Comparison of ENCODE assay signal across 8 cellular contexts in genomic region chr22:50582562-50583293, GRCh38. TPM values are rescaled to one million over a fixed set of nuclear protein-coding genes. Genes with fewer than 3 reads are reported as not detected.
DNase-seq lines count a peak whose midpoint lies in the region; ATAC-seq and TF ChIP-seq lines count a peak whose summit lies in the region.

Gene CHKB, minus strand, starts transcription at chr22:50582849. Its CDS starts 68 bp downstream, at chr22:50582781.

- no peaks in the 10 kb centered on the region for H3K79me2 ChIP-seq in KMS-11 (ENCODE audit: insufficient read depth, low read depth)

- H3K4me3 ChIP-seq in KMS-11 (IDR thresholded peaks at IDR 0.05; ENCODE audit: insufficient read depth, low read depth, low read length): peak within 1 kb of the TSS; percentile 27
- peak within 1 kb of the TSS; percentile 82 to 93 (median 88) for H3K4me3 ChIP-seq in Peyer's patch
- peak within 1 kb of the TSS; percentile 62 to 81 for H3K4me3 ChIP-seq in esophagus (ENCODE audit: low read depth in 1 of 2, low read length in 2 of 2)
- peak within 1 kb of the TSS; percentile 45 for H3K4me3 ChIP-seq in mucosa of stomach (ENCODE audit: low read length)

- H3K27me3 ChIP-seq in KMS-11 (ENCODE audit: insufficient read depth, low read depth): no peaks in the 10 kb centered on the region
- H3K27me3 ChIP-seq in Peyer's patch: no peaks in the 10 kb centered on the region
- H3K27me3 ChIP-seq in esophagus (ENCODE audit: control insufficient read depth in 1 of 2, insufficient read depth in 2 of 2, low read length in 2 of 2): no peaks in the 10 kb centered on the region
- peaks cover 3% of the 10 kb centered on the region for H3K27me3 ChIP-seq in mucosa of stomach (ENCODE audit: control insufficient read depth, insufficient read depth, low read length)

- peak within 1 kb of the TSS; percentile 71 for H2AFZ ChIP-seq in KMS-11 (ENCODE audit: low read depth)

- ATAC-seq in GM21737 (IDR thresholded peaks at IDR 0.05; ENCODE audit: unreplicated experiment): peak; percentile 87

- TF ChIP-seq CTCF in KMS-11 (conservative IDR thresholded peaks at IDR 0.05; ENCODE audit: low read depth, low read length) (no peak), Peyer's patch (IDR thresholded peaks at IDR 0.05) (peak in 1 of 6 experiments; percentile 18)

- H3K9me3 ChIP-seq in Peyer's patch: no peaks in the 10 kb centered on the region
- no peaks in the 10 kb centered on the region for H3K9me3 ChIP-seq in esophagus (ENCODE audit: control insufficient read depth in 2 of 2, insufficient read depth in 1 of 2, low read depth in 1 of 2, low read length in 1 of 2)
- no peaks in the 10 kb centered on the region for H3K9me3 ChIP-seq in mucosa of stomach (ENCODE audit: control insufficient read depth, low read length)

- no peaks in the 10 kb centered on the region for H4K20me1 ChIP-seq in KMS-11 (ENCODE audit: insufficient read depth)

- 0 to 1% methylated on average over 79 to 90 of the region's 90 CpGs for WGBS in esophagus, 2 donors

- H3K4me1 ChIP-seq in KMS-11 (ENCODE audit: low read depth, poor library complexity, severe bottlenecking) (peaks cover 4% of the 10 kb centered on the region), Peyer's patch (peaks cover 0 to 33% (median 3%) of the 10 kb centered on the region in 4 donors), esophagus (ENCODE audit: control insufficient read depth in 2 of 2, insufficient read depth in 2 of 2, low read length in 1 of 2) (peaks cover 0 to 17% of the 10 kb centered on the region in 2 donors), mucosa of stomach (ENCODE audit: control insufficient read depth, insufficient read depth, low read length) (peaks cover 17% of the 10 kb centered on the region)

- no peaks in the 10 kb centered on the region for H3K36me3 ChIP-seq in KMS-11 (ENCODE audit: insufficient read depth)
- H3K36me3 ChIP-seq in Peyer's patch: no peaks in the 10 kb centered on the region
- H3K36me3 ChIP-seq in esophagus (ENCODE audit: control insufficient read depth in 2 of 2, insufficient read depth in 2 of 2, low read length in 1 of 2): peaks cover 0 to 14% of the 10 kb centered on the region in 2 donors
- H3K36me3 ChIP-seq in mucosa of stomach (ENCODE audit: control insufficient read depth, insufficient read depth, low read length): no peaks in the 10 kb centered on the region

- DNase-seq in DMS53 treated with DMSO at 0.1 percent for 48 hours (lab: John Stamatoyannopoulos, UW; ENCODE audit: unreplicated experiment) (peak; percentile 97), Peyer's patch (peak; percentile 97 to 99 (median 99))
- peak; percentile 98 to 99 for DNase-seq in activated T-cell treated with anti-CD3 and anti-CD28 coated beads, Interleukin-2, amount 50 U/mL, for 48 hours
- DNase-seq in stimulated activated CD8-positive, alpha-beta memory T cell treated with anti-CD3 and anti-CD28 coated beads, Interleukin-7, amount 100 ng/mL, for 1 hour (ENCODE audit: low read depth in 2 of 2): peak; percentile 94 to 95

- H3K9ac ChIP-seq in KMS-11: peak within 1 kb of the TSS; percentile 80
- H3K9ac ChIP-seq in mucosa of stomach (ENCODE audit: low read length): peak within 1 kb of the TSS; percentile 98

- TF ChIP-seq POLR2A in Peyer's patch (IDR thresholded peaks at IDR 0.05): peak; percentile 80 to 93

- H3K4me2 ChIP-seq in KMS-11: peak within 1 kb of the TSS; percentile 57; the same call in 1 of the 2 replicates

- H3K27ac ChIP-seq in KMS-11 (peak within 1 kb of the TSS; percentile 64), Peyer's patch (peak within 1 kb of the TSS; percentile 98 to 100 (median 99)), esophagus (ENCODE audit: low read depth in 2 of 2, low read length in 1 of 2) (peak within 1 kb of the TSS; percentile 97 to 98)

RNA-seq across cellular contexts. Expression of gene CHKB, which starts in this region (rescaled TPM):
- 100 to 1,000 TPM; 111 to 278 (median 156) TPM for total RNA-seq in Peyer's patch
- 100 to 1,000 TPM in 1 of 2 donors, 10 to 100 TPM in 1; 50.1 to 110 TPM for polyA plus RNA-seq in esophagus

Comparison
In these comparisons a context has a peak if more than half of its experiments do, and no peak if none do; other contexts are left out.
1. Peak in every context shown above with its lines: DNase-seq, ATAC-seq, H3K4me3 ChIP-seq and H3K27ac ChIP-seq.
2. H3K4me3 ChIP-seq: peak in every context shown above with its lines; median percentile 88 in Peyer's patch; 72 in esophagus; 45 in mucosa of stomach; 27 in KMS-11.